16 cellular contexts compared by ENCODE assay signal in genomic region chr1:222334026-222334680, GRCh38.
DNase-seq lines count a peak whose midpoint lies in the region; ATAC-seq and TF ChIP-seq lines count a peak whose summit lies in the region.
"Had no signal": no experiment of that assay in that cellular context is flagged by ENCODE, and none has a peak within 500 bp of the region (broad histone marks: within the 10 kb centered on the region; RNA-seq: fewer than 3 reads in every experiment).

No MANE protein-coding gene starts in this region.

- H3K4me3 ChIP-seq in osteoblast (ENCODE audit: insufficient read depth, low read length) = no peak overlapping the region
- H3K4me3 ChIP-seq in right atrium auricular region = no peak overlapping the region
- H3K4me3 ChIP-seq: sigmoid colon, thyroid gland had no signal

- no peaks in the 10 kb centered on the region for H3K36me3 ChIP-seq in osteoblast (ENCODE audit: insufficient read depth, low read length)
- no peaks in the 10 kb centered on the region for H3K36me3 ChIP-seq in right atrium auricular region
- H3K36me3 ChIP-seq: sigmoid colon, thyroid gland had no signal

- H2AFZ ChIP-seq in osteoblast (ENCODE audit: low read length) = no peak overlapping the region

- H3K9me3 Mint-ChIP-seq in activated CD4-positive, alpha-beta T cell treated with anti-CD3 and anti-CD28 coated beads for 36 hours (ENCODE audit: low read depth) = no peaks in the 10 kb centered on the region

- no peaks in the 10 kb centered on the region for H3K79me2 ChIP-seq in osteoblast (ENCODE audit: insufficient read depth, low read length)

- H3K9me3 ChIP-seq in osteoblast (ENCODE audit: low read depth, low read length) (no peaks in the 10 kb centered on the region), right atrium auricular region (no peaks in the 10 kb centered on the region)
- H3K9me3 ChIP-seq: sigmoid colon, thyroid gland had no signal

- H3K27me3 ChIP-seq in osteoblast (ENCODE audit: insufficient read depth, low read length) = no peaks in the 10 kb centered on the region
- H3K27me3 ChIP-seq in right atrium auricular region = no peaks in the 10 kb centered on the region
- H3K27me3 ChIP-seq: sigmoid colon, thyroid gland had no signal

- peak; percentile 84 for ATAC-seq in activated CD4-positive, alpha-beta T cell treated with anti-CD3 and anti-CD28 coated beads for 36 hours
- ATAC-seq in HG02885 (IDR thresholded peaks at IDR 0.05; ENCODE audit: poor library complexity, unreplicated experiment) (peak; percentile 50), HG03196 (IDR thresholded peaks at IDR 0.05; ENCODE audit: unreplicated experiment) (no peak)
- ATAC-seq: naive thymus-derived CD4-positive, alpha-beta T cell had no signal

- no peaks in the 10 kb centered on the region for H4K20me1 ChIP-seq in osteoblast (ENCODE audit: insufficient read depth, low read length)

- POLR2A ChIA-PET in activated CD4-positive, alpha-beta T cell treated with anti-CD3 and anti-CD28 coated beads for 36 hours (lab: Charles Lee) = no interaction called here

- intact Hi-C loops in activated CD4-positive, alpha-beta T cell treated with anti-CD3 and anti-CD28 coated beads for 36 hours (cut with DNase I, micrococcal nuclease) = loop anchor here in 1 of 2 experiments (10.0 kb wide), 1 partner anchor 121 kb away; no protein-coding TSS in a partner anchor

- no peak for TF ChIP-seq CTCF in osteoblast (IDR thresholded peaks at IDR 0.05; ENCODE audit: extremely low read depth, low read depth, low read length)
- no peak for TF ChIP-seq CTCF in right atrium auricular region (IDR thresholded peaks at IDR 0.05)

- peak overlapping the region; percentile 47 for H3K27ac ChIP-seq in osteoblast (ENCODE audit: low read depth, low read length)
- no peak overlapping the region for H3K27ac ChIP-seq in right atrium auricular region
- H3K27ac ChIP-seq: 22Rv1, sigmoid colon, thyroid gland had no signal

- H3K4me2 ChIP-seq in osteoblast (ENCODE audit: insufficient read depth, low read length) = peak overlapping the region; percentile 22

- H3K27ac Mint-ChIP-seq in activated CD4-positive, alpha-beta T cell treated with anti-CD3 and anti-CD28 coated beads for 36 hours = no peak overlapping the region
- H3K27ac Mint-ChIP-seq: naive thymus-derived CD4-positive, alpha-beta T cell had no signal

- peaks cover 40% of the 10 kb centered on the region for H3K4me1 ChIP-seq in osteoblast (ENCODE audit: insufficient read depth, low read length)
- H3K4me1 ChIP-seq in right atrium auricular region = no peaks in the 10 kb centered on the region
- H3K4me1 ChIP-seq: sigmoid colon, thyroid gland had no signal

- H3K27me3 Mint-ChIP-seq in activated CD4-positive, alpha-beta T cell treated with anti-CD3 and anti-CD28 coated beads for 36 hours = no peaks in the 10 kb centered on the region

- peak; percentile 48 for DNase-seq in activated CD4-positive, alpha-beta T cell treated with anti-CD3 and anti-CD28 coated beads for 36 hours
- no peak for DNase-seq in activated CD4-positive, alpha-beta T cell treated with anti-CD3 and anti-CD28 coated beads, Interleukin-2, amount 50 U/mL, for 1 hour
- DNase-seq in astrocyte of the hippocampus (ENCODE audit: low read depth, low spot score) = peak; percentile 68
- peak; percentile 75 for DNase-seq in osteoblast (ENCODE audit: insufficient read length, low spot score, missing footprints)
- no peak for DNase-seq in NCI-H1694 treated with DMSO at 0.1 percent for 48 hours (lab: John Stamatoyannopoulos, UW)
- no peak for DNase-seq in right atrium auricular region (ENCODE audit: low spot score)
- DNase-seq: Calu3; kidney; naive thymus-derived CD4-positive, alpha-beta T cell; NCI-H1092 treated with DMSO at 0.1 percent for 48 hours; RPMI8226; sigmoid colon; thyroid gland had no signal

- CTCF ChIA-PET in activated CD4-positive, alpha-beta T cell treated with anti-CD3 and anti-CD28 coated beads for 36 hours (lab: Charles Lee) = interaction anchor here (1.4 kb wide), 2 partner anchors 9 to 10 kb away, joined by 3 to 4 read pairs; no protein-coding TSS in a partner anchor

- H3K4me1 Mint-ChIP-seq in activated CD4-positive, alpha-beta T cell treated with anti-CD3 and anti-CD28 coated beads for 36 hours = peaks cover 3% of the 10 kb centered on the region

- no peaks in the 10 kb centered on the region for H3K36me3 Mint-ChIP-seq in activated CD4-positive, alpha-beta T cell treated with anti-CD3 and anti-CD28 coated beads for 36 hours (ENCODE audit: low read depth)

- no peak overlapping the region for H3K4me3 Mint-ChIP-seq in activated CD4-positive, alpha-beta T cell treated with anti-CD3 and anti-CD28 coated beads for 36 hours
- H3K4me3 Mint-ChIP-seq: naive thymus-derived CD4-positive, alpha-beta T cell had no signal

Comparison
In these comparisons a context has a peak if more than half of its experiments do, and no peak if none do; other contexts are left out.
1. DNase-seq: peak in activated CD4-positive, alpha-beta T cell treated with anti-CD3 and anti-CD28 coated beads for 36 hours (single experiment), astrocyte of the hippocampus (single experiment) and osteoblast (single experiment); none in activated CD4-positive, alpha-beta T cell treated with anti-CD3 and anti-CD28 coated beads, Interleukin-2, amount 50 U/mL, for 1 hour (single experiment), NCI-H1694 treated with DMSO at 0.1 percent for 48 hours (single experiment) and right atrium auricular region (single experiment).